In genomic region chr3:129116482-129116946, GRCh38 we compare ENCODE assay signal across 8 cellular contexts. TPM values are rescaled to one million over a fixed set of nuclear protein-coding genes. Genes with fewer than 3 reads are reported as not detected.
DNase-seq lines count a peak whose midpoint lies in the region; FAIRE-seq and TF ChIP-seq lines count a peak whose summit lies in the region.

No MANE protein-coding gene starts in this region.

- no TSS peak for BruUV-seq in OCI-LY7 (replicated peaks; lab: Mats Ljungman, UMichigan)

- H3K36me3 ChIP-seq in OCI-LY7 (ENCODE audit: insufficient read depth, low read length) (peaks cover 39% of the 10 kb centered on the region; the same call in 1 of the 2 replicates), duodenal mucosa (ENCODE audit: control insufficient read depth in 1 of 2, insufficient read depth in 2 of 2, low read length in 2 of 2) (peaks cover 3 to 14% of the 10 kb centered on the region in 2 donors), small intestine (ENCODE audit: control insufficient read depth in 2 of 2, insufficient read depth in 2 of 2, low read length in 2 of 2) (peaks cover 0 to 3% of the 10 kb centered on the region in 2 donors)

- H3K27me3 ChIP-seq in duodenal mucosa (ENCODE audit: control insufficient read depth in 1 of 2, insufficient read depth in 2 of 2, low read length in 2 of 2) (no peaks in the 10 kb centered on the region), small intestine (ENCODE audit: control insufficient read depth in 2 of 2, insufficient read depth in 2 of 2, low read length in 2 of 2) (no peaks in the 10 kb centered on the region)

- CTCF ChIA-PET in OCI-LY7 (lab: Charles Lee; ENCODE audit: unreplicated experiment): no interaction called here

- intact Hi-C loops in activated CD4-positive, alpha-beta T cell treated with anti-CD3 and anti-CD28 coated beads, Interleukin-2, amount 10 ng/mL, durations not matched to agents 24 days and 14 days (cut with micrococcal nuclease): loop anchor here (10.0 kb wide), 1 partner anchor 328 kb away; the partner anchor contains the start of gene IFT122
- intact Hi-C loops in OCI-LY7 (cut with micrococcal nuclease; ENCODE audit: unreplicated experiment): no loop called here

- no peaks in the 10 kb centered on the region for H4K20me1 ChIP-seq in OCI-LY7 (ENCODE audit: insufficient read depth, low read length)

- H3K4me2 ChIP-seq in OCI-LY7 (ENCODE audit: low read length): peak overlapping the region; percentile 66

- H3K4me3 ChIP-seq in OCI-LY7 (ENCODE audit: low read depth, low read length, poor library complexity, severe bottlenecking) (peak overlapping the region; percentile 36), duodenal mucosa (ENCODE audit: low read depth in 1 of 2, low read length in 2 of 2) (peak overlapping the region; percentile 7 to 31), small intestine (ENCODE audit: low read depth in 1 of 2, low read length in 2 of 2) (no peak overlapping the region)

- peak overlapping the region; percentile 76 for H3K4me3 Mint-ChIP-seq in activated CD4-positive, alpha-beta T cell treated with anti-CD3 and anti-CD28 coated beads, Interleukin-2, amount 10 ng/mL, durations not matched to agents 24 days and 14 days

- no peaks in the 10 kb centered on the region for H3K9me2 ChIP-seq in OCI-LY7 (ENCODE audit: insufficient read depth, low read length)

- H3K9me3 ChIP-seq in OCI-LY7 (ENCODE audit: low read length) (no peaks in the 10 kb centered on the region), duodenal mucosa (ENCODE audit: control insufficient read depth in 1 of 2, low read length in 2 of 2) (no peaks in the 10 kb centered on the region), small intestine (ENCODE audit: control insufficient read depth, low read depth) (no peaks in the 10 kb centered on the region)

- FAIRE-seq in small intestine (lab: Jason Lieb, UNC): no peak

- H3K9me3 Mint-ChIP-seq in activated CD4-positive, alpha-beta T cell treated with anti-CD3 and anti-CD28 coated beads, Interleukin-2, amount 10 ng/mL, durations not matched to agents 24 days and 14 days: no peaks in the 10 kb centered on the region

- H3K4me1 ChIP-seq in OCI-LY7 (ENCODE audit: insufficient read depth, low read length, poor library complexity, severe bottlenecking): peaks cover 49% of the 10 kb centered on the region
- peaks cover 38 to 59% of the 10 kb centered on the region in 2 donors for H3K4me1 ChIP-seq in duodenal mucosa (ENCODE audit: control insufficient read depth in 1 of 2, insufficient read depth in 2 of 2, low read length in 2 of 2)
- H3K4me1 ChIP-seq in small intestine (ENCODE audit: control insufficient read depth in 2 of 2, insufficient read depth in 1 of 2, low read depth in 1 of 2, low read length in 1 of 2): peaks cover 10 to 19% of the 10 kb centered on the region in 2 donors

- POLR2A ChIA-PET in OCI-LY7 (lab: Charles Lee): no interaction called here

- peaks cover 57% of the 10 kb centered on the region for H3K36me3 Mint-ChIP-seq in activated CD4-positive, alpha-beta T cell treated with anti-CD3 and anti-CD28 coated beads, Interleukin-2, amount 10 ng/mL, durations not matched to agents 24 days and 14 days (ENCODE audit: low read depth)

- peak overlapping the region; percentile 48 for H3K27ac ChIP-seq in OCI-LY7 (ENCODE audit: low read depth, low read length, poor library complexity, severe bottlenecking)
- H3K27ac ChIP-seq in duodenal mucosa (ENCODE audit: low read depth, low read length): no peak overlapping the region
- H3K27ac ChIP-seq in small intestine (ENCODE audit: low read depth in 1 of 2, low read length in 1 of 2): peak overlapping the region in 1 of 2 donors; percentile 57

- WGBS in small intestine, 3 donors: 15 to 35% (median 24%) methylated on average over 5 of the region's 5 CpGs

- H3K79me2 ChIP-seq in OCI-LY7 (ENCODE audit: insufficient read depth, low read depth, low read length): peaks cover 31% of the 10 kb centered on the region

- no peaks in the 10 kb centered on the region for H3K27me3 Mint-ChIP-seq in activated CD4-positive, alpha-beta T cell treated with anti-CD3 and anti-CD28 coated beads, Interleukin-2, amount 10 ng/mL, durations not matched to agents 24 days and 14 days

- H2AFZ ChIP-seq in OCI-LY7 (ENCODE audit: low read length): no peak overlapping the region

- peak overlapping the region in 1 of 2 donors; percentile 40 for H3K9ac ChIP-seq in duodenal mucosa (ENCODE audit: low read depth in 1 of 2, low read length in 2 of 2)

- H3K4me1 Mint-ChIP-seq in activated CD4-positive, alpha-beta T cell treated with anti-CD3 and anti-CD28 coated beads, Interleukin-2, amount 10 ng/mL, durations not matched to agents 24 days and 14 days: peaks cover 59% of the 10 kb centered on the region

- peak; percentile 83 for DNase-seq in activated CD4-positive, alpha-beta T cell treated with anti-CD3 and anti-CD28 coated beads, Interleukin-2, amount 10 ng/mL, durations not matched to agents 24 days and 14 days
- no peak for DNase-seq in activated CD4-positive, alpha-beta T cell treated with anti-CD3 and anti-CD28 coated beads, Interleukin-2, amount 50 U/mL, for 1 hour
- DNase-seq in OCI-LY7 (ENCODE audit: low spot score): peak; percentile 32
- DNase-seq in small intestine: peak; percentile 19
- no peak for DNase-seq in NCI-H146 (lab: John Stamatoyannopoulos, UW)
- no peak for DNase-seq in NCI-H1105 (lab: John Stamatoyannopoulos, UW)
- DNase-seq in NCI-H69 (lab: John Stamatoyannopoulos, UW): no peak

- TF ChIP-seq CTCF in OCI-LY7 (conservative IDR thresholded peaks at IDR 0.05; ENCODE audit: low read length): no peak

- H3K27ac Mint-ChIP-seq in activated CD4-positive, alpha-beta T cell treated with anti-CD3 and anti-CD28 coated beads, Interleukin-2, amount 10 ng/mL, durations not matched to agents 24 days and 14 days: peak overlapping the region; percentile 82

RNA-seq across cellular contexts. Expression of gene RAB43, which starts 5.1 kb away (rescaled TPM):
- total RNA-seq in activated CD4-positive, alpha-beta T cell treated with anti-CD3 and anti-CD28 coated beads, Interleukin-2, amount 10 ng/mL, durations not matched to agents 24 days and 14 days: 42.5 and 44.3 TPM in 2 replicates
- total RNA-seq in OCI-LY7 (2014; rRNA removed; shearing (Covaris generic)): 11.6 and 12.5 TPM in 2 replicates
- 10.4 and 14.1 TPM in 2 replicates for total RNA-seq in OCI-LY7 (2022)
- polyA plus RNA-seq in small intestine: 10 to 100 TPM in 1 of 3 donors, 1 to 10 TPM in 2; 3.4 to 15.0 (median 4.1) TPM

RNA-seq across cellular contexts. Expression of gene ISY1, which starts 44.3 kb away (rescaled TPM):
- total RNA-seq in activated CD4-positive, alpha-beta T cell treated with anti-CD3 and anti-CD28 coated beads, Interleukin-2, amount 10 ng/mL, durations not matched to agents 24 days and 14 days: 73.8 and 83.7 TPM in 2 replicates
- total RNA-seq in OCI-LY7 (2014; rRNA removed; shearing (Covaris generic)): 34.5 and 40.3 TPM in 2 replicates
- total RNA-seq in OCI-LY7 (2022): 54.9 and 62.1 TPM in 2 replicates
- 10 to 100 TPM; 11.2 to 27.1 (median 20.5) TPM for polyA plus RNA-seq in small intestine

RNA-seq across cellular contexts. Expression of gene GP9, which starts 55.9 kb away (rescaled TPM):
- total RNA-seq in activated CD4-positive, alpha-beta T cell treated with anti-CD3 and anti-CD28 coated beads, Interleukin-2, amount 10 ng/mL, durations not matched to agents 24 days and 14 days: not detected in 2 replicates
- total RNA-seq in OCI-LY7 (2014; rRNA removed; shearing (Covaris generic)): not detected in 2 replicates
- not detected in 2 replicates for total RNA-seq in OCI-LY7 (2022)
- polyA plus RNA-seq in small intestine: under 1 TPM in 1 of 3 donors, not detected in 2; 0.06 TPM

Comparison
In these comparisons a context has a peak if more than half of its experiments do, and no peak if none do; other contexts are left out.
1. DNase-seq: peak in activated CD4-positive, alpha-beta T cell treated with anti-CD3 and anti-CD28 coated beads, Interleukin-2, amount 10 ng/mL, durations not matched to agents 24 days and 14 days (single experiment), OCI-LY7 (single experiment) and small intestine (single experiment); none in activated CD4-positive, alpha-beta T cell treated with anti-CD3 and anti-CD28 coated beads, Interleukin-2, amount 50 U/mL, for 1 hour (single experiment), NCI-H146 (single experiment), NCI-H1105 (single experiment) and NCI-H69 (single experiment).
2. H3K4me3 ChIP-seq: peak in OCI-LY7 (single experiment) and duodenal mucosa (2 of 2); none in small intestine (0 of 2).